ENCODE assay signal across 25 cellular contexts in genomic region chr11:115695677-115696451, GRCh38.
DNase-seq lines count a peak whose midpoint lies in the region; ATAC-seq and TF ChIP-seq lines count a peak whose summit lies in the region.
"Had no signal": no experiment of that assay in that cellular context is flagged by ENCODE, and none has a peak within 500 bp of the region (broad histone marks: within the 10 kb centered on the region; RNA-seq: fewer than 3 reads in every experiment).

No MANE protein-coding gene starts in this region.

- peak; percentile 78 for DNase-seq in D341Med (ENCODE audit: low spot score)
- DNase-seq in NCI-H524 (lab: John Stamatoyannopoulos, UW), result peak; percentile 30 to 62
- DNase-seq in activated effector memory CD4-positive, alpha-beta T cell treated with Interleukin-2 at 50 U/mL for 16 hours, result no peak
- no peak for DNase-seq in DMS153 treated with DMSO at 0.1 percent for 48 hours (lab: John Stamatoyannopoulos, UW; ENCODE audit: unreplicated experiment)
- no peak for DNase-seq in superior temporal gyrus (ENCODE audit: extremely low spot score)
- DNase-seq: activated CD4-positive, alpha-beta T cell treated with anti-CD3 and anti-CD28 coated beads, Interleukin-2, amount 50 U/mL, for 1 hour; activated naive CD8-positive, alpha-beta T cell treated with anti-CD3 and anti-CD28 coated beads for 36 hours; cerebellar nuclear complex; DMS53; immature natural killer cell; Karpas-422; left lung; midbrain; NCI-H345; psoas muscle; stimulated activated CD4-positive, alpha-beta T cell treated with anti-CD3 and anti-CD28 coated beads, Interleukin-2, amount 100 ng/mL, for 24 hours; stimulated activated naive B cell treated with anti-CD40 and anti-IgM and Interleukin-4, amounts not matched to agents 10 μg/mL and 1 μg/mL and 100 μg/mL, for 72 hours; T-helper 17 cell had no signal

- H3K9me3 ChIP-seq in HEK293 (ENCODE audit: control insufficient read depth, insufficient read depth, low read depth, low read length) (no peaks in the 10 kb centered on the region), iPS-20b (ENCODE audit: insufficient read depth, low read depth, low read length) (no peaks in the 10 kb centered on the region)
- H3K9me3 ChIP-seq: heart right ventricle, left lung, psoas muscle, tibial nerve had no signal

- POLR2A ChIA-PET in HEK293 (lab: Yijun Ruan, JAX), result no interaction called here

- no peaks in the 10 kb centered on the region for H3K27me3 ChIP-seq in iPS-20b (ENCODE audit: insufficient read depth, low read length)
- H3K27me3 ChIP-seq: tibial nerve had no signal

- CTCF ChIA-PET in HEK293 (lab: Yijun Ruan, JAX), result interaction anchor here (0.6 kb wide), 1 partner anchor 140 kb away, joined by 4 read pairs; no protein-coding TSS in a partner anchor

- peak overlapping the region; percentile 21; the same call in 1 of the 2 replicates for H3K9ac ChIP-seq in iPS-20b (ENCODE audit: low read depth, low read length)

- H3K36me3 ChIP-seq in HEK293 (ENCODE audit: control insufficient read depth in 2 of 2, insufficient read depth in 1 of 2, low read length in 2 of 2), result no peaks in the 10 kb centered on the region
- H3K36me3 ChIP-seq in iPS-20b (ENCODE audit: insufficient read depth, low read depth, low read length), result no peaks in the 10 kb centered on the region
- H3K36me3 ChIP-seq: heart right ventricle, left lung, tibial nerve had no signal

- H3K4me1 ChIP-seq in HEK293 (ENCODE audit: control insufficient read depth, insufficient read depth, low read length), result no peaks in the 10 kb centered on the region
- peaks cover 4% of the 10 kb centered on the region; the same call in 1 of the 2 replicates for H3K4me1 ChIP-seq in iPS-20b (ENCODE audit: insufficient read depth, low read length)
- H3K4me1 ChIP-seq: left lung had no signal

- ATAC-seq in GM18873 (IDR thresholded peaks at IDR 0.05; ENCODE audit: low FRiP score, unreplicated experiment), result no peak
- ATAC-seq: activated T-helper 17 cell treated with anti-CD3 and anti-CD28 coated beads, Interleukin-2, amount 50 U/mL, for 72 hours; left lung; stimulated activated naive B cell treated with anti-CD40 and anti-IgM and Interleukin-4, amounts not matched to agents 10 μg/mL and 1 μg/mL and 100 μg/mL, for 72 hours; T-helper 17 cell had no signal

- H3K27ac ChIP-seq in HEK293 (ENCODE audit: extremely low read depth, low read depth, low read length) (no peak overlapping the region), iPS-20b (ENCODE audit: low read length) (no peak overlapping the region)
- H3K27ac ChIP-seq: left lung, psoas muscle, skin epidermis, tibial nerve had no signal

- no peak for TF ChIP-seq CTCF in HEK293 (tag by site-specific recombination; IDR thresholded peaks at IDR 0.05)

- H3K4me3 ChIP-seq in HEK293 (ENCODE audit: low read depth, low read length) (no peak overlapping the region), iPS-20b (ENCODE audit: low read length) (no peak overlapping the region)
- H3K4me3 ChIP-seq: heart right ventricle, left lung, psoas muscle, skin epidermis, tibial nerve had no signal

TF ChIP-seq in HEK293, 187 proteins besides CTCF, POLR2A, EP300 and RAD21:
- TF ChIP-seq ZNF670 (tag by site-specific recombination; IDR thresholded peaks at IDR 0.05; ENCODE audit: low read depth) (no peak), ZNF398 (tag by site-specific recombination; IDR thresholded peaks at IDR 0.05) (peak; percentile 74), ZNF341 (tag by site-specific recombination; IDR thresholded peaks at IDR 0.05; ENCODE audit: low read depth) (peak; percentile 90), ZNF157 (tag by site-specific recombination; IDR thresholded peaks at IDR 0.05) (no peak), ZIC2 (tag by site-specific recombination; IDR thresholded peaks at IDR 0.05) (peak; percentile 75), GLIS1 (tag by site-specific recombination; IDR thresholded peaks at IDR 0.05) (peak; percentile 94), ZNF16 (tag by site-specific recombination; IDR thresholded peaks at IDR 0.05; ENCODE audit: low read depth) (no peak), SP7 (tag by site-specific recombination; IDR thresholded peaks at IDR 0.05) (0 out of 2 replicates have a peak, but pooled peaks have one; percentile 37), ZSCAN30 (tag by site-specific recombination; IDR thresholded peaks at IDR 0.05) (no peak)

Comparison
In these comparisons a context has a peak if more than half of its experiments do, and no peak if none do; other contexts are left out.
1. DNase-seq: peak in D341Med (single experiment) and NCI-H524 (2 of 2); none in activated effector memory CD4-positive, alpha-beta T cell treated with Interleukin-2 at 50 U/mL for 16 hours (single experiment), DMS153 treated with DMSO at 0.1 percent for 48 hours (single experiment) and superior temporal gyrus (single experiment).